ENCODE assay signal across 21 cellular contexts in the genomic region with DNA sequence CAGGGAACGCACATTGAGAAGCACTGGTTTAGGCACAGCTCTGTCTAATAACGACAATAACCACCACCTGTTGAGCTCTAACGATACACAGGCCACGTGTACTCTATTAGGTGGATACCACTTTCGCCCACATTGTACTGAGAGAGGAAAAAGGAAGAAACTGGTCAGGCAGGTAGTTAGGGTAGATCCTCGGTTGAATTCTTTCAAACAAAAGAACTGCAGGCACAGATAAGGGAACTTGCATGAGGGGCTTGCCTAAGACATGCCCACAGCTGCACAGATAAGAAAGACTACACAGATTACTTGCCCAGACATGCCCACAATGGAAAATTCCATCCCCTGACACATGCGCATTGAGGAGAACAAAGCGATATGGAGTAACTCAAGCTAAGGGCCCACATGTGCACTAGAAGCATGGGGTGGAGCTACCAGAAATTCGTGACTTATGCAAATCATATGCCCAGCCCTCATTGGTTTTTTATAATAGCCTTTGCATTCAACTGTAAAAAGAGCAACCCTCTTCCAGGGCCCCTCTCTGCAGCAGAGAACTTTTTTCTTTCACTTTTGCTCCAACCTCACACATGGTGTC.
A peak's percentile ranks its signal among the peaks of the same experiment; 100 is the strongest.
DNase-seq lines count a peak whose midpoint lies in the region; ATAC-seq, FAIRE-seq and TF ChIP-seq lines count a peak whose summit lies in the region.
"Had no signal": no experiment of that assay in that cellular context is flagged by ENCODE, and none has a peak within 500 bp of the region (broad histone marks: within the 10 kb centered on the region; RNA-seq: fewer than 3 reads in every experiment).

No MANE protein-coding gene starts in this region.

- H3K27me3 ChIP-seq in K562 (ENCODE audit: control insufficient read depth in 2 of 2, insufficient read depth in 2 of 2, low read length in 2 of 2) (no peaks in the 10 kb centered on the region), neural progenitor cell (no peaks in the 10 kb centered on the region)
- H3K27me3 ChIP-seq: gastrocnemius medialis, ovary, right atrium auricular region, vagina had no signal

- no peak overlapping the region for H2AFZ ChIP-seq in K562 (ENCODE audit: low read depth, low read length)
- peak overlapping the region; percentile 60 for H2AFZ ChIP-seq in neural progenitor cell (replicated peaks)

- peak; percentile 10 for DNase-seq in DMS79 treated with DMSO at 0.1 percent for 48 hours (lab: John Stamatoyannopoulos, UW)
- no peak for DNase-seq in DMS79 (lab: John Stamatoyannopoulos, UW)
- DNase-seq in NCI-H69 (lab: John Stamatoyannopoulos, UW) = peak; percentile 17
- DNase-seq in K562 (ENCODE audit: extremely low read depth in 1 of 4, low spot score in 3 of 4) = no peak
- no peak for DNase-seq in neural progenitor cell (ENCODE audit: low spot score)
- no peak for DNase-seq in ACHN
- no peak for DNase-seq in central memory CD4-positive, alpha-beta T cell
- DNase-seq: activated CD8-positive, alpha-beta T cell treated with anti-CD3 and anti-CD28 coated beads for 36 hours; amniotic stem cell; gastrocnemius medialis; kidney glomerular epithelial cell; naive B cell; NCI-H146; ovary; SK-N-SH had no signal

- no peak overlapping the region for H3K4me3 Mint-ChIP-seq in neural progenitor cell
- H3K4me3 Mint-ChIP-seq: activated CD8-positive, alpha-beta T cell treated with anti-CD3 and anti-CD28 coated beads for 36 hours had no signal

- 6% methylated on average over 9 of the region's 9 CpGs for WGBS in K562 (ENCODE audit: insufficient coverage, low coverage, missing lambda C conversion rate)

- no peak for TF ChIP-seq EP300 in K562 (IDR thresholded peaks at IDR 0.05; ENCODE audit: low read length)

- peak overlapping the region; percentile 39 for H3K27ac Mint-ChIP-seq in neural progenitor cell
- H3K27ac Mint-ChIP-seq: activated CD8-positive, alpha-beta T cell treated with anti-CD3 and anti-CD28 coated beads for 36 hours; naive B cell had no signal

- BruUV-seq in K562 (replicated peaks; lab: Mats Ljungman, UMichigan) = no TSS peak

- H3K79me2 ChIP-seq in K562 (ENCODE audit: control insufficient read depth, insufficient read depth, low read length) (no peaks in the 10 kb centered on the region), neural progenitor cell (ENCODE audit: low read depth) (no peaks in the 10 kb centered on the region)

- POLR2A ChIA-PET in K562 (lab: Yijun Ruan, JAX) = interaction anchor here (1.3 kb wide), 1 partner anchor 13 kb away, joined by 3 read pairs; no protein-coding TSS in a partner anchor

- H3K4me1 ChIP-seq in K562 (replicated peaks in 1 of 2; ENCODE audit: control insufficient read depth in 2 of 2, insufficient read depth in 2 of 2, low read length in 2 of 2) (no peaks in the 10 kb centered on the region), neural progenitor cell (no peaks in the 10 kb centered on the region)
- H3K4me1 ChIP-seq: gastrocnemius medialis, right atrium auricular region, vagina had no signal

- TF ChIP-seq CTCF in K562 (IDR thresholded peaks at IDR 0.05 in 2 of 3, conservative IDR thresholded peaks at IDR 0.05 in 1 of 3; ENCODE audit: insufficient read depth in 2 of 3, low read depth in 1 of 3, low read length in 3 of 3) = no peak
- no peak for TF ChIP-seq CTCF in neural progenitor cell (IDR thresholded peaks at IDR 0.05)

- intact Hi-C loops in K562 (cut with micrococcal nuclease) = no loop called here

- H3K9me1 ChIP-seq in K562 (ENCODE audit: control insufficient read depth, insufficient read depth, low read length) = no peaks in the 10 kb centered on the region

- no peaks in the 10 kb centered on the region for H3F3A ChIP-seq in neural progenitor cell (ENCODE audit: low read depth)

- H3K27me3 Mint-ChIP-seq in neural progenitor cell (ENCODE audit: insufficient read depth, low read depth) = no peaks in the 10 kb centered on the region
- H3K27me3 Mint-ChIP-seq: activated CD8-positive, alpha-beta T cell treated with anti-CD3 and anti-CD28 coated beads for 36 hours had no signal

- TF ChIP-seq POLR2A in K562 (conservative IDR thresholded peaks at IDR 0.05) = no peak

- H3K9ac ChIP-seq in K562 (ENCODE audit: insufficient read depth in 1 of 2, low read depth in 2 of 2, low read length in 2 of 2) = no peak overlapping the region
- H3K9ac ChIP-seq in neural progenitor cell = no peak overlapping the region
- H3K9ac ChIP-seq: SK-N-SH had no signal

- in situ Hi-C loops in K562 (cut with MboI) (no loop called here), ACHN (cut with HindIII; ENCODE audit: low pct_ligation_motif_present, low pct_unique_long_range_greater_than_20kb, low sequenced_read_pairs) (no loop called here)

- no peak for FAIRE-seq in K562 (lab: Jason Lieb, UNC)
- FAIRE-seq: H54, RCC 7860 had no signal

- H3K36me3 ChIP-seq in K562 (ENCODE audit: control insufficient read depth, insufficient read depth, low read length) (no peaks in the 10 kb centered on the region), neural progenitor cell (no peaks in the 10 kb centered on the region)
- H3K36me3 ChIP-seq: gastrocnemius medialis, ovary, right atrium auricular region, vagina had no signal

- no peaks in the 10 kb centered on the region for H3K9me3 Mint-ChIP-seq in neural progenitor cell
- H3K9me3 Mint-ChIP-seq: activated CD8-positive, alpha-beta T cell treated with anti-CD3 and anti-CD28 coated beads for 36 hours had no signal

- ATAC-seq in K562 = no peak
- ATAC-seq in GM21390 (IDR thresholded peaks at IDR 0.05; ENCODE audit: unreplicated experiment) = no peak
- ATAC-seq: activated CD8-positive, alpha-beta T cell treated with anti-CD3 and anti-CD28 coated beads for 36 hours; gastrocnemius medialis had no signal

- no peak overlapping the region for H3K4me3 ChIP-seq in K562
- H3K4me3 ChIP-seq in neural progenitor cell = no peak overlapping the region
- H3K4me3 ChIP-seq: gastrocnemius medialis, ovary, right atrium auricular region, vagina had no signal

- no peaks in the 10 kb centered on the region for H3K9me3 ChIP-seq in K562 (replicated peaks; ENCODE audit: control insufficient read depth, insufficient read depth, low read depth, low read length)
- H3K9me3 ChIP-seq in neural progenitor cell (ENCODE audit: low read depth) = no peaks in the 10 kb centered on the region
- H3K9me3 ChIP-seq: gastrocnemius medialis, ovary, right atrium auricular region, SK-N-SH, vagina had no signal

- H3K27ac ChIP-seq in K562 (ENCODE audit: extremely low read depth, low read depth, low read length) (no peak overlapping the region), neural progenitor cell (no peak overlapping the region)
- H3K27ac ChIP-seq: epithelial cell of prostate, gastrocnemius medialis, ovary, right atrium auricular region, vagina had no signal

- H4K20me1 ChIP-seq in K562 (replicated peaks; ENCODE audit: control insufficient read depth, insufficient read depth, low read length) (no peaks in the 10 kb centered on the region), neural progenitor cell (ENCODE audit: low read depth) (no peaks in the 10 kb centered on the region)

- CTCF ChIA-PET in K562 (lab: Yijun Ruan, JAX; ENCODE audit: low intra/inter-chr PET ratio) = no interaction called here

- peaks cover 4% of the 10 kb centered on the region for H3K36me3 Mint-ChIP-seq in neural progenitor cell

- peaks cover 12% of the 10 kb centered on the region for H3K4me1 Mint-ChIP-seq in neural progenitor cell

- no peak for TF ChIP-seq RAD21 in K562 (CRISPR knock-in tag; conservative IDR thresholded peaks at IDR 0.05 in 1 of 2, IDR thresholded peaks at IDR 0.05 in 1 of 2)

- H3K4me2 ChIP-seq in K562 (ENCODE audit: insufficient read depth, low read length) = no peak overlapping the region
- no peak overlapping the region for H3K4me2 ChIP-seq in neural progenitor cell
- H3K4me2 ChIP-seq: SK-N-SH had no signal

TF ChIP-seq in K562, 482 proteins besides CTCF, POLR2A, EP300 and RAD21:
- TF ChIP-seq MIER1 (IDR thresholded peaks at IDR 0.05; ENCODE audit: low read depth) (no peak), ZNF143 (CRISPR knock-in tag; IDR thresholded peaks at IDR 0.05) (no peak), ZFP36 (IDR thresholded peaks at IDR 0.05; ENCODE audit: low read depth, low read length, partially characterized antibody) (peak; percentile 16), ZNF184 (CRISPR knock-in tag; IDR thresholded peaks at IDR 0.05) (no peak), MAX (CRISPR knock-in tag; IDR thresholded peaks at IDR 0.05) (no peak), HDGF (IDR thresholded peaks at IDR 0.05) (no peak), HOXB6 (CRISPR knock-in tag; IDR thresholded peaks at IDR 0.05; ENCODE audit: borderline replicate concordance) (no peak), TAF7 (tag; IDR thresholded peaks at IDR 0.05) (no peak), ZFP1 (CRISPR knock-in tag; IDR thresholded peaks at IDR 0.05) (no peak), NRF1 (conservative IDR thresholded peaks at IDR 0.05 in 1 of 2, IDR thresholded peaks at IDR 0.05 in 1 of 2) (peak; percentile 51 to 56; a peak in 3 of 4 replicates), GTF2B (IDR thresholded peaks at IDR 0.05; ENCODE audit: extremely low read depth, insufficient read length) (no peak)

Comparison
In these comparisons a context has a peak if more than half of its experiments do, and no peak if none do; other contexts are left out.
1. DNase-seq: peak in DMS79 treated with DMSO at 0.1 percent for 48 hours (single experiment) and NCI-H69 (single experiment); none in DMS79 (single experiment), K562 (0 of 4), neural progenitor cell (single experiment), ACHN (single experiment) and central memory CD4-positive, alpha-beta T cell (single experiment).